1 cellular context compared by ENCODE assay signal in genomic region chr13:26475176-26476110, GRCh38.
TF ChIP-seq lines count a peak whose summit lies in the region.

No MANE protein-coding gene starts in this region.

TF ChIP-seq in HepG2, 621 proteins besides CTCF, POLR2A, EP300 and RAD21 (continued from another document):
- TF ChIP-seq MXD4 (CRISPR knock-in tag; IDR thresholded peaks at IDR 0.05) (no peak), HNF1B (CRISPR knock-in tag; IDR thresholded peaks at IDR 0.05) (0 out of 2 replicates have a peak, but pooled peaks have one; percentile 14), GPBP1L1 (CRISPR knock-in tag; IDR thresholded peaks at IDR 0.05) (no peak), SOX6 (IDR thresholded peaks at IDR 0.05) (no peak), SOX6 (CRISPR knock-in tag; IDR thresholded peaks at IDR 0.05) (no peak), ZNF644 (CRISPR knock-in tag; IDR thresholded peaks at IDR 0.05; ENCODE audit: low read depth) (no peak)
